Comparison of ENCODE assay signal across 14 cellular contexts in the genomic region with DNA sequence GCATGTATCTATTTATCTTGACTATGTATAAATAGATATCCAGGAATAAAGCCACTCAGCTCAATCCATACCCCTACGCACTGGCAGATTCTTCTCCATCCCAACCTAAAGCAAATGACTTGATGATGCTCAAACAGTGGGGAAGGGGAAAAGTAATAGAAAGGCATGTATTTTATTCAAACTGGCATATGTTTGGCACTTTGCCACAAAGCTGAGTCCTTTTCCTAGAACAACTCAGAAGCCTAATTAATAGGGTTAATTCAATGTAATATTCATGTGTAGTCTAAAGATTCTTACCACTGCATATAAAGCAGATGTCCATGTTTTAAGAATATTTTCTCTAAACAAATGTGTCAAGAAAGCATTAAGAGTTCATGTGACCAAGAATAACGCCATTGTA.
"Had no signal": no experiment of that assay in that cellular context is flagged by ENCODE, and none has a peak within 500 bp of the region (broad histone marks: within the 10 kb centered on the region; RNA-seq: fewer than 3 reads in every experiment).

No MANE protein-coding gene starts in this region.

- H3K36me3 Mint-ChIP-seq: neural progenitor cell had no signal

- DNase-seq: activated CD4-positive, alpha-beta T cell treated with anti-CD3 and anti-CD28 coated beads for 1 hour; activated CD4-positive, alpha-beta T cell treated with anti-CD3 and anti-CD28 coated beads, Interleukin-2, amount 50 U/mL, for 4 hours; activated naive CD4-positive, alpha-beta T cell treated with Interleukin-2 at 50 U/mL for 16 hours; aorta; left colon; midbrain; pancreas; sigmoid colon; stimulated activated CD4-positive, alpha-beta T cell treated with anti-CD3 and anti-CD28 coated beads, Interleukin-1b, Interleukin-23, amount 100 ng/mL, for 48 hours; stimulated activated naive CD8-positive, alpha-beta T cell treated with anti-CD3 and anti-CD28 coated beads, Interleukin-15, amount 100 ng/mL, for 72 hours had no signal

- H3K27ac Mint-ChIP-seq: neural progenitor cell; stimulated activated naive CD8-positive, alpha-beta T cell treated with anti-CD3 and anti-CD28 coated beads, Interleukin-15, amount 100 ng/mL, for 72 hours; type B pancreatic cell had no signal

- H3K4me3 Mint-ChIP-seq: activated T-helper 17 cell treated with anti-CD3 and anti-CD28 coated beads, Interleukin-2, amount 50 U/mL, for 72 hours; neural progenitor cell; stimulated activated naive CD8-positive, alpha-beta T cell treated with anti-CD3 and anti-CD28 coated beads, Interleukin-15, amount 100 ng/mL, for 72 hours; type B pancreatic cell had no signal

- H3K4me3 ChIP-seq: lung, neural progenitor cell, pancreas, sigmoid colon had no signal

- H3K27me3 Mint-ChIP-seq: activated T-helper 17 cell treated with anti-CD3 and anti-CD28 coated beads, Interleukin-2, amount 50 U/mL, for 72 hours; stimulated activated naive CD8-positive, alpha-beta T cell treated with anti-CD3 and anti-CD28 coated beads, Interleukin-15, amount 100 ng/mL, for 72 hours; type B pancreatic cell had no signal

- H3K27ac ChIP-seq: neural progenitor cell, sigmoid colon had no signal

- ATAC-seq: activated T-helper 17 cell treated with anti-CD3 and anti-CD28 coated beads, Interleukin-2, amount 50 U/mL, for 72 hours; stimulated activated naive CD8-positive, alpha-beta T cell treated with anti-CD3 and anti-CD28 coated beads, Interleukin-15, amount 100 ng/mL, for 72 hours had no signal

- H3K9me3 Mint-ChIP-seq: activated T-helper 17 cell treated with anti-CD3 and anti-CD28 coated beads, Interleukin-2, amount 50 U/mL, for 72 hours; neural progenitor cell; stimulated activated naive CD8-positive, alpha-beta T cell treated with anti-CD3 and anti-CD28 coated beads, Interleukin-15, amount 100 ng/mL, for 72 hours had no signal
